Comparison of ENCODE assay signal across 9 cellular contexts in the genomic region with DNA sequence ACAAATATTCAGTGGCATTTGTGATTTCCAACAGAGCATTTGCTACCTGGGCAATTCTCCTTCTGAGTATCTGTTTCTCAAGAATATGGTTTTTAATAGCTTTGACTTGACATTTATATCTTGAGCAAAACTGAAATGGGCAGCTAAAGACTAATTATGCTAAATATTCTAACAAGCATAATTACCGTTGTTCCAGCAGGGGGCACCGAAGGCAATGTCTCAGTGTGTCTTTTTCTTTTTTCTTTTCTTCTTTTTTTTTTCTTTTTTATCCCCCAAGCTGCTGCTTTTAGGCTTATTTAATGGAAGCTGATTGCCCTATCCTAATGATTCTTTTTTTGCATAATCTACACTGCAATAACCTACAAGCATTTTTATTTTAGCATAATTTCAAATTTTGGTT.
DNase-seq lines count a peak whose midpoint lies in the region; ATAC-seq and TF ChIP-seq lines count a peak whose summit lies in the region.
"Had no signal": no experiment of that assay in that cellular context is flagged by ENCODE, and none has a peak within 500 bp of the region (broad histone marks: within the 10 kb centered on the region; RNA-seq: fewer than 3 reads in every experiment).

No MANE protein-coding gene starts in this region.

- TF ChIP-seq CTCF in HL-60 (IDR thresholded peaks at IDR 0.05; ENCODE audit: insufficient read depth, low read length) (no peak), WERI-Rb-1 (IDR thresholded peaks at IDR 0.05; ENCODE audit: low read depth, low read length) (peak; percentile 45), gastroesophageal sphincter (IDR thresholded peaks at IDR 0.05) (peak in 3 of 4 experiments; percentile 16 to 28 (median 26)), vagina (IDR thresholded peaks at IDR 0.05) (no peak)

- WGBS in gastroesophageal sphincter (ENCODE audit: low coverage in 1 of 2), 2 donors = 10 to 26% methylated on average over 2 of the region's 2 CpGs

- no peak for TF ChIP-seq EP300 in gastroesophageal sphincter (IDR thresholded peaks at IDR 0.05)

- ATAC-seq in gastroesophageal sphincter (no peak), HG03097 (IDR thresholded peaks at IDR 0.05; ENCODE audit: low FRiP score, unreplicated experiment) (no peak), HG03378 (IDR thresholded peaks at IDR 0.05; ENCODE audit: unreplicated experiment) (no peak)

- H3K36me3 ChIP-seq in WERI-Rb-1 (no peaks in the 10 kb centered on the region), gastroesophageal sphincter (no peaks in the 10 kb centered on the region), vagina (no peaks in the 10 kb centered on the region)

- intact Hi-C loops in vagina (cut with DNase I) = no loop called here

- TF ChIP-seq POLR2A in gastroesophageal sphincter (IDR thresholded peaks at IDR 0.05) (no peak), vagina (IDR thresholded peaks at IDR 0.05) (no peak)

- DNase-seq in DMS79 treated with DMSO at 0.1 percent for 48 hours (lab: John Stamatoyannopoulos, UW) = peak; percentile 32
- DNase-seq in DMS79 (lab: John Stamatoyannopoulos, UW) = no peak
- DNase-seq in HL-60 (ENCODE audit: low read depth in 1 of 2, low spot score in 1 of 2) = peak; percentile 4 to 18
- peak; percentile 23 for DNase-seq in WERI-Rb-1
- DNase-seq in vagina (ENCODE audit: extremely low spot score in 2 of 2) = no peak

- H3K4me3 ChIP-seq in HL-60 (replicated peaks; ENCODE audit: insufficient read depth, low read length) (no peak overlapping the region), WERI-Rb-1 (ENCODE audit: low read depth, low read length) (no peak overlapping the region), gastroesophageal sphincter (no peak overlapping the region), vagina (no peak overlapping the region)

- H3K27me3 ChIP-seq in HL-60 (ENCODE audit: insufficient read depth, poor library complexity, severe bottlenecking) (no peaks in the 10 kb centered on the region), WERI-Rb-1 (ENCODE audit: insufficient read depth, low read depth, severe bottlenecking) (no peaks in the 10 kb centered on the region), gastroesophageal sphincter (no peaks in the 10 kb centered on the region), vagina (no peaks in the 10 kb centered on the region)

- H3K4me1 ChIP-seq in gastroesophageal sphincter = no peaks in the 10 kb centered on the region
- H3K4me1 ChIP-seq in vagina = no peaks in the 10 kb centered on the region
- H3K4me1 ChIP-seq: parathyroid adenoma had no signal

- H3K27ac ChIP-seq in HL-60 (replicated peaks) (no peak overlapping the region), WERI-Rb-1 (no peak overlapping the region), gastroesophageal sphincter (no peak overlapping the region), vagina (no peak overlapping the region)
- H3K27ac ChIP-seq: parathyroid adenoma had no signal

- H3K9me3 ChIP-seq in WERI-Rb-1 (ENCODE audit: severe bottlenecking) (no peaks in the 10 kb centered on the region), gastroesophageal sphincter (no peaks in the 10 kb centered on the region), vagina (no peaks in the 10 kb centered on the region)

Comparison
In these comparisons a context has a peak if more than half of its experiments do, and no peak if none do; other contexts are left out.
1. DNase-seq: peak in DMS79 treated with DMSO at 0.1 percent for 48 hours (single experiment), HL-60 (2 of 2) and WERI-Rb-1 (single experiment); none in DMS79 (single experiment) and vagina (0 of 2).
2. CTCF ChIP-seq: peak in WERI-Rb-1 (single experiment) and gastroesophageal sphincter (3 of 4); none in HL-60 (single experiment) and vagina (0 of 3).